11 cellular contexts compared by ENCODE assay signal in the genomic region with DNA sequence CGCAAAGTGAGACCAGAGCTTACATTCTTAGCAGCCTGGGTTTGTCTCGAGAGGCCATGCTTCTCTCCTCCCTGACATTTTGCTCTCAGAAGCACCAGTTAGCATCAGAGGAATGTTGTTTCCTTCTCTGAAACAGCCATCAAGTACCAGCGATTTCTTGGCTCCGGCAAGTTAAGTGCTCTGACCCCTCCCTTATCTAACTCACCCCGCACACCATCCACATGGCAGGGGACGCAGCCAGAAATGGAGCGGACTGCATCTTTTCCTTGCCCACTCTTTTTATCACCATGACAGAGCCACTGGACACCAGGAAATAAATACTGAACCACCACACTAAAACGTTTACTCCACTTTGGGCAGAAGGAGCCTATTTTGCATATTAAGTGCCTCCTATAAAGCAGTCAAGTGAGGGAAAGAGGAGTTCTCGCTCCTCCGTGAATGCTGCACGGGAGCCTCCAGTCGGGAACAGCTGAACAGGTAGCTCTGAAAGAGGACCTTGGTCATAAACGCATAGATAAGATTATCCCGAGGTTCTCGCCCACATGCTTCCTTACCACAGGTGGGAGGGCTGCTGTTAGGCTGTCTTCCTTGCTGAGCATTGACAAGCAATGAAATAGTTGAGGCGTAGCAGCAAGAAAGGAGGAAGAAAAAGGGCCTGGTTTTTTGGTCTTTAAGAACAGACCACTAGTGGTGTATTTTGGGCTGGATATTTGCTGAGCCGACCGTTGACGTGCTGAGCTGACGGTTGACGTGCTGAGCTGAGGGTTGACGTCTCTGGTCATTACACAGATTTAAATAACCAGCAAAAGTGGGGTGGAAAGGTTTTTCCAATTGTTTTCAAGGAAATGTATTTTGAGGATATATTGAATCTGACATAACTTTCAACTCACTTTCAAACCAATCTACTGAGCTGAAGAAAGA.
DNase-seq lines count a peak whose midpoint lies in the region; ATAC-seq and TF ChIP-seq lines count a peak whose summit lies in the region.
"Had no signal": no experiment of that assay in that cellular context is flagged by ENCODE, and none has a peak within 500 bp of the region (broad histone marks: within the 10 kb centered on the region; RNA-seq: fewer than 3 reads in every experiment).

No MANE protein-coding gene starts in this region.

- H3K36me3 ChIP-seq in fibroblast of lung (ENCODE audit: control insufficient read depth, insufficient read depth, low read length) (peaks cover 4% of the 10 kb centered on the region), muscle layer of duodenum (ENCODE audit: control insufficient read depth in 1 of 2, insufficient read depth in 2 of 2, low read length in 2 of 2) (peaks cover 18 to 23% of the 10 kb centered on the region in 2 donors), upper lobe of left lung (peaks cover 0 to 45% (median 21%) of the 10 kb centered on the region in 4 donors)

- no peaks in the 10 kb centered on the region for H3K27me3 ChIP-seq in fibroblast of lung (ENCODE audit: control insufficient read depth, insufficient read depth, low read length)
- no peaks in the 10 kb centered on the region for H3K27me3 ChIP-seq in muscle layer of duodenum (ENCODE audit: low read depth, low read length)
- H3K27me3 ChIP-seq in upper lobe of left lung = no peaks in the 10 kb centered on the region

- TF ChIP-seq CTCF in fibroblast of lung (conservative IDR thresholded peaks at IDR 0.05 in 1 of 2, IDR thresholded peaks at IDR 0.05 in 1 of 2; ENCODE audit: low read depth in 1 of 2, low read length in 2 of 2) (no peak), upper lobe of left lung (IDR thresholded peaks at IDR 0.05) (no peak)

- ATAC-seq in upper lobe of left lung (ENCODE audit: low FRiP score in 2 of 2) = peak; percentile 9 to 75
- no peak for ATAC-seq in GM21390 (IDR thresholded peaks at IDR 0.05; ENCODE audit: unreplicated experiment)
- ATAC-seq in activated CD4-positive, CD25-positive, alpha-beta regulatory T cell treated with anti-CD3 and anti-CD28 coated beads, Interleukin-2, amount 50 U/mL, for 24 hours = no peak
- ATAC-seq: GM12878 had no signal

- H4K20me1 ChIP-seq in fibroblast of lung (ENCODE audit: control insufficient read depth, extremely low read depth, insufficient read depth, low read length) = no peaks in the 10 kb centered on the region

- no peak overlapping the region for H2AFZ ChIP-seq in fibroblast of lung (ENCODE audit: low read length)

- H3K4me3 ChIP-seq in fibroblast of lung (replicated peaks in 1 of 4; ENCODE audit: control extremely low read depth in 1 of 4, insufficient read depth in 1 of 4, low read depth in 3 of 4, low read length in 4 of 4) = peak overlapping the region in 1 of 4 experiments; percentile 53
- H3K4me3 ChIP-seq in muscle layer of duodenum (ENCODE audit: low read depth in 1 of 2, low read length in 2 of 2) = peak overlapping the region; percentile 63 to 64
- H3K4me3 ChIP-seq in upper lobe of left lung = peak overlapping the region in 3 of 4 donors; percentile 41 to 58 (median 52)
- H3K4me3 ChIP-seq: GM12878 had no signal

- DNase-seq in NCI-H526 (lab: John Stamatoyannopoulos, UW) (peak; percentile 8 to 31), NCI-H526 treated with DMSO at 0.1 percent for 48 hours (lab: John Stamatoyannopoulos, UW) (no peak), fibroblast of lung (ENCODE audit: low read depth in 2 of 2) (peak; percentile 33 to 37), upper lobe of left lung (peak in 1 of 2 donors; percentile 61), NCI-H2081 (lab: John Stamatoyannopoulos, UW) (no peak)
- DNase-seq: activated CD4-positive, CD25-positive, alpha-beta regulatory T cell treated with anti-CD3 and anti-CD28 coated beads, Interleukin-2, amount 50 U/mL, for 72 hours; GOT3 had no signal

- H3K79me2 ChIP-seq in fibroblast of lung (ENCODE audit: control insufficient read depth, insufficient read depth, low read length) = no peaks in the 10 kb centered on the region

- H3K9ac ChIP-seq in fibroblast of lung (ENCODE audit: insufficient read depth, low read length) = no peak overlapping the region

- peak overlapping the region; percentile 36 for H3K4me2 ChIP-seq in fibroblast of lung (ENCODE audit: extremely low read depth, insufficient read depth, low read length)

- peaks cover 18% of the 10 kb centered on the region for H3K4me1 ChIP-seq in fibroblast of lung (ENCODE audit: control insufficient read depth, extremely low read depth, insufficient read depth, low read length)
- H3K4me1 ChIP-seq in muscle layer of duodenum (ENCODE audit: control insufficient read depth in 1 of 2, insufficient read depth in 2 of 2, low read length in 2 of 2) = peaks cover 6 to 23% of the 10 kb centered on the region in 2 donors
- H3K4me1 ChIP-seq in upper lobe of left lung = peaks cover 18 to 56% (median 26%) of the 10 kb centered on the region in 4 donors

- H3K27ac ChIP-seq in fibroblast of lung (ENCODE audit: insufficient read depth, low read length) (peak overlapping the region; percentile 84), muscle layer of duodenum (ENCODE audit: low read length) (peak overlapping the region; percentile 94), upper lobe of left lung (peak overlapping the region; percentile 92 to 99 (median 93))

- peak in 3 of 4 donors; percentile 14 to 28 (median 20) for TF ChIP-seq EP300 in upper lobe of left lung (IDR thresholded peaks at IDR 0.05)

- H3K9me3 ChIP-seq in fibroblast of lung (ENCODE audit: control insufficient read depth, insufficient read depth, low read depth, low read length) (no peaks in the 10 kb centered on the region), muscle layer of duodenum (ENCODE audit: control insufficient read depth in 1 of 2, low read length in 2 of 2) (no peaks in the 10 kb centered on the region), upper lobe of left lung (no peaks in the 10 kb centered on the region)

- 58 to 63% methylated on average over 22 of the region's 22 CpGs for WGBS in upper lobe of left lung, 2 donors

- peak in 2 of 4 donors; percentile 39 to 58 for TF ChIP-seq POLR2A in upper lobe of left lung (IDR thresholded peaks at IDR 0.05)

Comparison
In these comparisons a context has a peak if more than half of its experiments do, and no peak if none do; other contexts are left out.
1. DNase-seq: peak in NCI-H526 (2 of 2) and fibroblast of lung (2 of 2); none in NCI-H526 treated with DMSO at 0.1 percent for 48 hours (single experiment) and NCI-H2081 (0 of 2).
2. ATAC-seq: peak in upper lobe of left lung (2 of 2); none in GM21390 (single experiment) and activated CD4-positive, CD25-positive, alpha-beta regulatory T cell treated with anti-CD3 and anti-CD28 coated beads, Interleukin-2, amount 50 U/mL, for 24 hours (0 of 2).
3. Peak in every context shown above with its lines, with median percentiles within 50 percentile points of each other: H3K27ac ChIP-seq.